1 cellular context compared by ENCODE assay signal in the genomic region with DNA sequence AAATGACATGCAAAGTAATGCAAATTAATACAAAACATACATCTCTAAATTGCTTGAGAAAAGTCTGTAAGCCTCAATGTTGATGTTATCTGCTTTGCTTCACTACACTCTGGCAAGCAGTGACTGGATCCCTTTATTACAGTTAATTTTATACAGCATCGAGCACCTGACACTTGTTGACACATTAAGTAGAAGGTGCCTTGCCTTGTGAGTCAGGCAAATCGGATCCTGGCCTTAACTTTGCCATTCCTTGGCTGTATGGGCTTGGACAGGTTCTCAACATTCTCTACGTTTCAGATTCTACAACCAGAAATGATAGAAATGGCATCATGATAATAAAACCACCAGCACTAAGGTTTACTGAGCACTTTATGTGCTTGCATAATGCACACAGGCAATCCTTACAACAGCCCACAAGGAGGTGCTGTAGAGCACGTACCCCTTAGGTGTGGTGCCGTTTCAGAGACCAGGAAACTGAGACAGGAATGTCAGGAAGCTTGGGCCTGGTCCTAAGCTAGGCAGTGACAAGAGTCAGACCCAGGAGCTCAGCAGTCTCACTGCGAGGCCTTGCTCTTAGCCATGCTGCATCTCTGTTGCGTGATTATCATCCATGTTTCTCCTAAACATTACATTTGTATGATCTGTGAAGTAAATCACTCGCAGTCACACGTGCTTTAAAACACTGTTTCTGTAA.
TF ChIP-seq lines count a peak whose summit lies in the region.

No MANE protein-coding gene starts in this region.

TF ChIP-seq in endothelial cell of umbilical vein, 7 proteins besides CTCF, POLR2A, EP300 and RAD21:
- TF ChIP-seq POLR2AphosphoS5 (IDR thresholded peaks at IDR 0.05; ENCODE audit: insufficient read depth, low read depth, low read length): no peak
